ENCODE assay signal across 8 cellular contexts in the genomic region with DNA sequence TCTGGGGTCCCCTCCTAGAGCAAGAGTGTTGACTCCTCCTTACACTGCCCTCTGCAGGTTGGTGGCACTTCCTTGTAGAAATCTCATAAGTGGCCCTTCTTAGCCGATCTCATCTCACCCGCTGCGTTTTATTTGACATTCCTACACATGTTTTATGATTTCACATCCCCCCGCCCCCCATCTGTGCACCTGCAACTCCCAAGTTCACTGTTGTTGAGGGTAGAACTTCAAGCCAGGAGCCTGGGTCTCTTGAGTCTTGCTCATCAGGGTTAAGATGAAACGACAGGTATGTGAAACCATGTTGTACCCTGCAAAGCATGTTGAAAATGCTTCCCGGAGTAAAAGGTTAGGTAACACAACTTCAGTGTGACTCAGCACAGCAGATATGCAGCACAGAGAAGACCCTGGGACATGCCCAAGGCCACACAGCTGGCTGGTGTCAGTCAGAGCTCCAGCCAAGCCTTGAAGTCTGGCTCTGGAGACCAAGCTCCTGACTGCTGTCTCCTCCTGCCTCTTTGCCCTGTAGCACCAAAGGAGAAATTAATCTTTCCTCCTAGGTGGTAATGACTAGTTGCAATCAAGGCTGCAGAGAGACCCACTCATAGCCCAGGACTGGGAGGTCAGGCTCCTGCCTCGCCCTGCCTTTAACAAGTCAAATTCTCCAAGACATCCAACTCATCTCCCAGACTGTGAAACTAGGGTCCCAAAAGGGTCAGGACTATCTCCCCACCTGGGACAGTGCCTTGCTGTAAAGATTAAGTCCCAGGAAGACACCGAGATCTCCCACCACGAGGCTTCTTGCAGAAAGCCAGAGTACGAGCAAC.
A peak's percentile ranks its signal among the peaks of the same experiment; 100 is the strongest.
DNase-seq lines count a peak whose midpoint lies in the region; ATAC-seq, FAIRE-seq and TF ChIP-seq lines count a peak whose summit lies in the region.

No MANE protein-coding gene starts in this region.

- no peaks in the 10 kb centered on the region for H3K9me3 Mint-ChIP-seq in nephron

- H3K9me3 ChIP-seq in SK-N-SH = no peaks in the 10 kb centered on the region

- peak overlapping the region in 1 of 2 experiments; percentile 91; a peak in 2 of 4 replicates for H3K27ac ChIP-seq in SK-N-SH (ENCODE audit: low read depth in 2 of 2, low read length in 1 of 2)

- H3K27me3 ChIP-seq in SK-N-SH (ENCODE audit: insufficient read depth) = no peaks in the 10 kb centered on the region

- H3K4me1 Mint-ChIP-seq in nephron = peaks cover 22% of the 10 kb centered on the region

- H3K4me3 ChIP-seq in SK-N-SH (ENCODE audit: low read depth in 2 of 2, low read length in 1 of 2) = peak overlapping the region in 1 of 2 experiments; percentile 31; a peak in 1 of 4 replicates

- WGBS in SK-N-SH (ENCODE audit: low lambda C conversion rate) = 65% methylated on average over 10 of the region's 10 CpGs

- no peaks in the 10 kb centered on the region for H3K79me2 ChIP-seq in SK-N-SH (ENCODE audit: insufficient read depth)

- no peaks in the 10 kb centered on the region for H4K20me1 ChIP-seq in SK-N-SH (ENCODE audit: insufficient read depth)

- TF ChIP-seq RAD21 in SK-N-SH (IDR thresholded peaks at IDR 0.05; ENCODE audit: low read length) = peak; percentile 65

- no peak overlapping the region for H3K4me3 Mint-ChIP-seq in nephron

- POLR2A ChIA-PET in SK-N-SH (lab: Yijun Ruan, JAX) = no interaction called here

- H3K9ac ChIP-seq in SK-N-SH = no peak overlapping the region

- no peak overlapping the region for H3K27ac Mint-ChIP-seq in nephron

- TF ChIP-seq CTCF in SK-N-SH (IDR thresholded peaks at IDR 0.05) = peak; percentile 77
- peak; percentile 39 to 53 (median 49) for TF ChIP-seq CTCF in nephron (IDR thresholded peaks at IDR 0.05; ENCODE audit: unreplicated experiment in 3 of 3)

- H3K9me2 ChIP-seq in SK-N-SH = no peaks in the 10 kb centered on the region

- H3K36me3 Mint-ChIP-seq in nephron (ENCODE audit: low read depth) = no peaks in the 10 kb centered on the region

- CTCF ChIA-PET in SK-N-SH (lab: Yijun Ruan, JAX) = interaction anchor here (0.6 to 4.2 kb wide), 26 partner anchors 11 to 391 kb away, joined by 3 to 45 read pairs (median 4); no protein-coding TSS in a partner anchor

- no peak for FAIRE-seq in GM19239 (lab: Jason Lieb, UNC)

- H3K4me2 ChIP-seq in SK-N-SH = no peak overlapping the region

- no peak overlapping the region for H2AFZ ChIP-seq in SK-N-SH (ENCODE audit: low read depth)

- H3K27me3 Mint-ChIP-seq in nephron (ENCODE audit: low read depth) = peaks cover 42% of the 10 kb centered on the region

- peak; percentile 24 for ATAC-seq in esophagus mucosa

- no peaks in the 10 kb centered on the region for H3F3A ChIP-seq in SK-N-SH (replicated peaks; ENCODE audit: insufficient read depth)

- H3K4me1 ChIP-seq in SK-N-SH (ENCODE audit: control insufficient read depth in 1 of 2, insufficient read depth in 2 of 2, low read depth in 1 of 2, low read length in 1 of 2) = peaks cover 0 to 26% of the 10 kb centered on the region in 2 experiments; a peak in 2 of 4 replicates

- TF ChIP-seq EP300 in SK-N-SH (IDR thresholded peaks at IDR 0.05; ENCODE audit: borderline replicate concordance in 1 of 2, low read depth in 1 of 2, low read length in 1 of 2) = no peak

- H3K36me3 ChIP-seq in SK-N-SH (replicated peaks in 1 of 2; ENCODE audit: control insufficient read depth in 1 of 2, insufficient read depth in 2 of 2, low read length in 1 of 2) = no peaks in the 10 kb centered on the region

- peak; percentile 73 for DNase-seq in AG20443 (ENCODE audit: low spot score)
- DNase-seq in GM19239 (ENCODE audit: insufficient read length, low spot score) = peak; percentile 38
- peak; percentile 85 for DNase-seq in SK-N-SH
- no peak for DNase-seq in NCI-H2196 treated with DMSO at 0.1 percent for 48 hours (lab: John Stamatoyannopoulos, UW; ENCODE audit: unreplicated experiment)
- DNase-seq in effector CD8-positive, alpha-beta T cell (lab: John Stamatoyannopoulos, UW) = no peak
- DNase-seq in superior temporal gyrus (ENCODE audit: extremely low spot score) = no peak

TF ChIP-seq in SK-N-SH, 30 proteins besides CTCF, POLR2A, EP300 and RAD21:
- TF ChIP-seq FOXM1 (IDR thresholded peaks at IDR 0.05; ENCODE audit: low read depth) (no peak), NFIC (IDR thresholded peaks at IDR 0.05; ENCODE audit: borderline replicate concordance) (no peak), SMC3 (IDR thresholded peaks at IDR 0.05; ENCODE audit: low read depth, low read length) (peak; percentile 63), MXI1 (IDR thresholded peaks at IDR 0.05; ENCODE audit: low read depth, low read length) (no peak), ELF1 (IDR thresholded peaks at IDR 0.05) (no peak), MEF2A (IDR thresholded peaks at IDR 0.05; ENCODE audit: borderline replicate concordance, low read depth) (no peak), YY1 (IDR thresholded peaks at IDR 0.05; ENCODE audit: low read depth) (no peak), SIN3A (IDR thresholded peaks at IDR 0.05; ENCODE audit: borderline replicate concordance, low read depth, low read length) (no peak), JUND (IDR thresholded peaks at IDR 0.05) (no peak)
- TF ChIP-seq, protein P1, sequence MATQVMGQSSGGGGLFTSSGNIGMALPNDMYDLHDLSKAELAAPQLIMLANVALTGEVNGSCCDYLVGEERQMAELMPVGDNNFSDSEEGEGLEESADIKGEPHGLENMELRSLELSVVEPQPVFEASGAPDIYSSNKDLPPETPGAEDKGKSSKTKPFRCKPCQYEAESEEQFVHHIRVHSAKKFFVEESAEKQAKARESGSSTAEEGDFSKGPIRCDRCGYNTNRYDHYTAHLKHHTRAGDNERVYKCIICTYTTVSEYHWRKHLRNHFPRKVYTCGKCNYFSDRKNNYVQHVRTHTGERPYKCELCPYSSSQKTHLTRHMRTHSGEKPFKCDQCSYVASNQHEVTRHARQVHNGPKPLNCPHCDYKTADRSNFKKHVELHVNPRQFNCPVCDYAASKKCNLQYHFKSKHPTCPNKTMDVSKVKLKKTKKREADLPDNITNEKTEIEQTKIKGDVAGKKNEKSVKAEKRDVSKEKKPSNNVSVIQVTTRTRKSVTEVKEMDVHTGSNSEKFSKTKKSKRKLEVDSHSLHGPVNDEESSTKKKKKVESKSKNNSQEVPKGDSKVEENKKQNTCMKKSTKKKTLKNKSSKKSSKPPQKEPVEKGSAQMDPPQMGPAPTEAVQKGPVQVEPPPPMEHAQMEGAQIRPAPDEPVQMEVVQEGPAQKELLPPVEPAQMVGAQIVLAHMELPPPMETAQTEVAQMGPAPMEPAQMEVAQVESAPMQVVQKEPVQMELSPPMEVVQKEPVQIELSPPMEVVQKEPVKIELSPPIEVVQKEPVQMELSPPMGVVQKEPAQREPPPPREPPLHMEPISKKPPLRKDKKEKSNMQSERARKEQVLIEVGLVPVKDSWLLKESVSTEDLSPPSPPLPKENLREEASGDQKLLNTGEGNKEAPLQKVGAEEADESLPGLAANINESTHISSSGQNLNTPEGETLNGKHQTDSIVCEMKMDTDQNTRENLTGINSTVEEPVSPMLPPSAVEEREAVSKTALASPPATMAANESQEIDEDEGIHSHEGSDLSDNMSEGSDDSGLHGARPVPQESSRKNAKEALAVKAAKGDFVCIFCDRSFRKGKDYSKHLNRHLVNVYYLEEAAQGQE (IDR thresholded peaks at IDR 0.05; ENCODE audit: low read depth, low read length) = no peak
- TF ChIP-seq, protein P2, sequence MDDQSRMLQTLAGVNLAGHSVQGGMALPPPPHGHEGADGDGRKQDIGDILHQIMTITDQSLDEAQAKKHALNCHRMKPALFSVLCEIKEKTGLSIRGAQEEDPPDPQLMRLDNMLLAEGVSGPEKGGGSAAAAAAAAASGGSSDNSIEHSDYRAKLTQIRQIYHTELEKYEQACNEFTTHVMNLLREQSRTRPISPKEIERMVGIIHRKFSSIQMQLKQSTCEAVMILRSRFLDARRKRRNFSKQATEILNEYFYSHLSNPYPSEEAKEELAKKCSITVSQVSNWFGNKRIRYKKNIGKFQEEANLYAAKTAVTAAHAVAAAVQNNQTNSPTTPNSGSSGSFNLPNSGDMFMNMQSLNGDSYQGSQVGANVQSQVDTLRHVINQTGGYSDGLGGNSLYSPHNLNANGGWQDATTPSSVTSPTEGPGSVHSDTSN (IDR thresholded peaks at IDR 0.05) = 0 out of 2 replicates have a peak, but pooled peaks have one; percentile 16

Comparison
In these comparisons a context has a peak if more than half of its experiments do, and no peak if none do; other contexts are left out.
1. DNase-seq: peak in AG20443 (single experiment), GM19239 (single experiment) and SK-N-SH (single experiment); none in NCI-H2196 treated with DMSO at 0.1 percent for 48 hours (single experiment), effector CD8-positive, alpha-beta T cell (single experiment) and superior temporal gyrus (single experiment).